2 cellular contexts compared by ENCODE assay signal in genomic region chr3:23919628-23920027, GRCh38.
TF ChIP-seq lines count a peak whose summit lies in the region.

No MANE protein-coding gene starts in this region.

TF ChIP-seq in GM12878, 131 proteins besides CTCF, POLR2A, EP300 and RAD21:
- TF ChIP-seq SPI1 (IDR thresholded peaks at IDR 0.05; ENCODE audit: borderline replicate concordance, insufficient read depth, low read depth, low read length) (peak; percentile 36; the same call in 1 of the 2 replicates), SIN3A (IDR thresholded peaks at IDR 0.05; ENCODE audit: low read depth, low read length) (no peak)
TF ChIP-seq in GM12878: peak in this region for 1.

TF ChIP-seq in neural cell, 6 proteins besides CTCF, POLR2A, EP300 and RAD21:
- no peak for TF ChIP-seq POLR2AphosphoS5 (IDR thresholded peaks at IDR 0.05)
- TF ChIP-seq TAF1 (IDR thresholded peaks at IDR 0.05; ENCODE audit: low read depth), result no peak
- no peak for TF ChIP-seq SMC3 (conservative IDR thresholded peaks at IDR 0.05; ENCODE audit: poor library complexity)
- TF ChIP-seq EZH2 (IDR thresholded peaks at IDR 0.05; ENCODE audit: borderline replicate concordance, insufficient read depth, low read length, poor library complexity, severe bottlenecking), result no peak
- TF ChIP-seq REST (IDR thresholded peaks at IDR 0.05; ENCODE audit: borderline replicate concordance), result no peak
- TF ChIP-seq MXI1 (conservative IDR thresholded peaks at IDR 0.05; ENCODE audit: poor library complexity, severe bottlenecking), result no peak
